Comparison of ENCODE assay signal across 1 cellular context in the genomic region with DNA sequence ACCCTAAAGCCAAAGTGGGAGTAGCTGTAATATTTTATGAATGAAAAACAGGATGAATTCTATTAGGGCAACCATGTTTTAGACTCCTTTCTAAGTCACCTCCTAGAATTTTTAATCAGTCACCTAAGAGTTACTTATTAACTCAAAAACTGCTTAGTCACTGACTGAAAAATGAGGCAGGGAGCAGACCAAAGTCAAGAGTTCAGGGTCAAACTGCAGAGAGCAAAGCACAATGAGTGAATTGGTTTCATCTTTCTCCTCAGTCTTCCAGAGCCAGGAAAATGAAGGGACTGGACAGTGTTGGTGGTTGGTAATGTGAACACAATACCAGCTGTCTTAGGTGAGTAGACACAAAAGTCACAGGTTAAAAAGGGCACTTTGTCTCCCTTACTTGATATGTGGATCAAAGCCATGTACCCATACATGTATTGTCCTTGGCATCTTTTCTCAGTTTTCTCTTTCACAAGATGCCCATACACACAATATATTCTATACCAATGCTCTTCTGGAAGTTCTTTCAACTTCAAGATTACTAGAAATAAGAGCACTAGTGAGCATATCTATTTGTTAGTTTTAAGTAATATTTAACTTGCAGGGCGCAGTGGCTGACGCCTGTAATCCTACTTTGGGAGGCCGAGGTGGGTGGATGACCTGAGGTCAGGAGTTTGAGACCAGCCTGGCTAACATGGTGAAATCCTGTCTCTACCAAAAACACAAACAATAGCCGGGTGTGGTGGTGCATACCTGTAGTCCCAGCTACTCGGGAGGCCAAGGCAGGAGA.
A peak's percentile ranks its signal among the peaks of the same experiment; 100 is the strongest.
TF ChIP-seq lines count a peak whose summit lies in the region.

No MANE protein-coding gene starts in this region.

TF ChIP-seq in HepG2, 621 proteins besides CTCF, POLR2A, EP300 and RAD21 (continued from another document and continues in another):
- no peak for TF ChIP-seq ZNF841 (CRISPR knock-in tag; IDR thresholded peaks at IDR 0.05; ENCODE audit: borderline replicate concordance)
- peak; percentile 90 for TF ChIP-seq GATAD2A (CRISPR knock-in tag; IDR thresholded peaks at IDR 0.05)
- peak; percentile 75 for TF ChIP-seq ZNF614 (CRISPR knock-in tag; IDR thresholded peaks at IDR 0.05; ENCODE audit: borderline replicate concordance)
- no peak for TF ChIP-seq ZNF326 (CRISPR knock-in tag; IDR thresholded peaks at IDR 0.05; ENCODE audit: borderline replicate concordance)
- TF ChIP-seq ZBTB3 (CRISPR knock-in tag; IDR thresholded peaks at IDR 0.05; ENCODE audit: borderline replicate concordance, low read depth) = no peak
- TF ChIP-seq, protein P1, sequence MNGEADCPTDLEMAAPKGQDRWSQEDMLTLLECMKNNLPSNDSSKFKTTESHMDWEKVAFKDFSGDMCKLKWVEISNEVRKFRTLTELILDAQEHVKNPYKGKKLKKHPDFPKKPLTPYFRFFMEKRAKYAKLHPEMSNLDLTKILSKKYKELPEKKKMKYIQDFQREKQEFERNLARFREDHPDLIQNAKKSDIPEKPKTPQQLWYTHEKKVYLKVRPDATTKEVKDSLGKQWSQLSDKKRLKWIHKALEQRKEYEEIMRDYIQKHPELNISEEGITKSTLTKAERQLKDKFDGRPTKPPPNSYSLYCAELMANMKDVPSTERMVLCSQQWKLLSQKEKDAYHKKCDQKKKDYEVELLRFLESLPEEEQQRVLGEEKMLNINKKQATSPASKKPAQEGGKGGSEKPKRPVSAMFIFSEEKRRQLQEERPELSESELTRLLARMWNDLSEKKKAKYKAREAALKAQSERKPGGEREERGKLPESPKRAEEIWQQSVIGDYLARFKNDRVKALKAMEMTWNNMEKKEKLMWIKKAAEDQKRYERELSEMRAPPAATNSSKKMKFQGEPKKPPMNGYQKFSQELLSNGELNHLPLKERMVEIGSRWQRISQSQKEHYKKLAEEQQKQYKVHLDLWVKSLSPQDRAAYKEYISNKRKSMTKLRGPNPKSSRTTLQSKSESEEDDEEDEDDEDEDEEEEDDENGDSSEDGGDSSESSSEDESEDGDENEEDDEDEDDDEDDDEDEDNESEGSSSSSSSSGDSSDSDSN (CRISPR knock-in tag; IDR thresholded peaks at IDR 0.05) = no peak; the same call in 1 of the 2 replicates
- peak; percentile 100 for TF ChIP-seq HNF4A (CRISPR knock-in tag; IDR thresholded peaks at IDR 0.05)
- no peak for TF ChIP-seq PAX8 (CRISPR knock-in tag; IDR thresholded peaks at IDR 0.05; ENCODE audit: borderline replicate concordance)
- TF ChIP-seq, protein P2, sequence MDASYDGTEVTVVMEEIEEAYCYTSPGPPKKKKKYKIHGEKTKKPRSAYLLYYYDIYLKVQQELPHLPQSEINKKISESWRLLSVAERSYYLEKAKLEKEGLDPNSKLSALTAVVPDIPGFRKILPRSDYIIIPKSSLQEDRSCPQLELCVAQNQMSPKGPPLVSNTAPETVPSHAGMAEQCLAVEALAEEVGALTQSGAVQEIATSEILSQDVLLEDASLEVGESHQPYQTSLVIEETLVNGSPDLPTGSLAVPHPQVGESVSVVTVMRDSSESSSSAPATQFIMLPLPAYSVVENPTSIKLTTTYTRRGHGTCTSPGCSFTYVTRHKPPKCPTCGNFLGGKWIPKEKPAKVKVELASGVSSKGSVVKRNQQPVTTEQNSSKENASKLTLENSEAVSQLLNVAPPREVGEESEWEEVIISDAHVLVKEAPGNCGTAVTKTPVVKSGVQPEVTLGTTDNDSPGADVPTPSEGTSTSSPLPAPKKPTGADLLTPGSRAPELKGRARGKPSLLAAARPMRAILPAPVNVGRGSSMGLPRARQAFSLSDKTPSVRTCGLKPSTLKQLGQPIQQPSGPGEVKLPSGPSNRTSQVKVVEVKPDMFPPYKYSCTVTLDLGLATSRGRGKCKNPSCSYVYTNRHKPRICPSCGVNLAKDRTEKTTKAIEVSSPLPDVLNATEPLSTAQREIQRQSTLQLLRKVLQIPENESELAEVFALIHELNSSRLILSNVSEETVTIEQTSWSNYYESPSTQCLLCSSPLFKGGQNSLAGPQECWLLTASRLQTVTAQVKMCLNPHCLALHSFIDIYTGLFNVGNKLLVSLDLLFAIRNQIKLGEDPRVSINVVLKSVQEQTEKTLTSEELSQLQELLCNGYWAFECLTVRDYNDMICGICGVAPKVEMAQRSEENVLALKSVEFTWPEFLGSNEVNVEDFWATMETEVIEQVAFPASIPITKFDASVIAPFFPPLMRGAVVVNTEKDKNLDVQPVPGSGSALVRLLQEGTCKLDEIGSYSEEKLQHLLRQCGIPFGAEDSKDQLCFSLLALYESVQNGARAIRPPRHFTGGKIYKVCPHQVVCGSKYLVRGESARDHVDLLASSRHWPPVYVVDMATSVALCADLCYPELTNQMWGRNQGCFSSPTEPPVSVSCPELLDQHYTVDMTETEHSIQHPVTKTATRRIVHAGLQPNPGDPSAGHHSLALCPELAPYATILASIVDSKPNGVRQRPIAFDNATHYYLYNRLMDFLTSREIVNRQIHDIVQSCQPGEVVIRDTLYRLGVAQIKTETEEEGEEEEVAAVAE (CRISPR knock-in tag; IDR thresholded peaks at IDR 0.05; ENCODE audit: borderline replicate concordance) = no peak
- TF ChIP-seq, protein P3, sequence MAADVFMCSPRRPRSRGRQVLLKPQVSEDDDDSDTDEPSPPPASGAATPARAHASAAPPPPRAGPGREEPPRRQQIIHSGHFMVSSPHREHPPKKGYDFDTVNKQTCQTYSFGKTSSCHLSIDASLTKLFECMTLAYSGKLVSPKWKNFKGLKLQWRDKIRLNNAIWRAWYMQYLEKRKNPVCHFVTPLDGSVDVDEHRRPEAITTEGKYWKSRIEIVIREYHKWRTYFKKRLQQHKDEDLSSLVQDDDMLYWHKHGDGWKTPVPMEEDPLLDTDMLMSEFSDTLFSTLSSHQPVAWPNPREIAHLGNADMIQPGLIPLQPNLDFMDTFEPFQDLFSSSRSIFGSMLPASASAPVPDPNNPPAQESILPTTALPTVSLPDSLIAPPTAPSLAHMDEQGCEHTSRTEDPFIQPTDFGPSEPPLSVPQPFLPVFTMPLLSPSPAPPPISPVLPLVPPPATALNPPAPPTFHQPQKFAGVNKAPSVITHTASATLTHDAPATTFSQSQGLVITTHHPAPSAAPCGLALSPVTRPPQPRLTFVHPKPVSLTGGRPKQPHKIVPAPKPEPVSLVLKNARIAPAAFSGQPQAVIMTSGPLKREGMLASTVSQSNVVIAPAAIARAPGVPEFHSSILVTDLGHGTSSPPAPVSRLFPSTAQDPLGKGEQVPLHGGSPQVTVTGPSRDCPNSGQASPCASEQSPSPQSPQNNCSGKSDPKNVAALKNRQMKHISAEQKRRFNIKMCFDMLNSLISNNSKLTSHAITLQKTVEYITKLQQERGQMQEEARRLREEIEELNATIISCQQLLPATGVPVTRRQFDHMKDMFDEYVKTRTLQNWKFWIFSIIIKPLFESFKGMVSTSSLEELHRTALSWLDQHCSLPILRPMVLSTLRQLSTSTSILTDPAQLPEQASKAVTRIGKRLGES (CRISPR knock-in tag; IDR thresholded peaks at IDR 0.05; ENCODE audit: borderline replicate concordance) = no peak
- TF ChIP-seq, protein P4, sequence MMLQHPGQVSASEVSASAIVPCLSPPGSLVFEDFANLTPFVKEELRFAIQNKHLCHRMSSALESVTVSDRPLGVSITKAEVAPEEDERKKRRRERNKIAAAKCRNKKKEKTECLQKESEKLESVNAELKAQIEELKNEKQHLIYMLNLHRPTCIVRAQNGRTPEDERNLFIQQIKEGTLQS (CRISPR knock-in tag; IDR thresholded peaks at IDR 0.05) = peak; percentile 40; the same call in 1 of the 2 replicates
- no peak for TF ChIP-seq ZNF282 (IDR thresholded peaks at IDR 0.05; ENCODE audit: partially characterized antibody)
- 0 out of 2 replicates have a peak, but pooled peaks have one; percentile 57 for TF ChIP-seq MAFG (CRISPR knock-in tag; IDR thresholded peaks at IDR 0.05)
- no peak for TF ChIP-seq MTA3 (CRISPR knock-in tag; IDR thresholded peaks at IDR 0.05)
- no peak for TF ChIP-seq NFIB (CRISPR knock-in tag; IDR thresholded peaks at IDR 0.05; ENCODE audit: borderline replicate concordance)
- TF ChIP-seq SRSF4 (IDR thresholded peaks at IDR 0.05; ENCODE audit: low read depth, low read length, poor library complexity, severe bottlenecking) = no peak
- no peak for TF ChIP-seq ZNF552 (CRISPR knock-in tag; IDR thresholded peaks at IDR 0.05; ENCODE audit: borderline replicate concordance)
- TF ChIP-seq KDM3A (CRISPR knock-in tag; IDR thresholded peaks at IDR 0.05; ENCODE audit: low read depth) = no peak
- no peak for TF ChIP-seq PAWR (CRISPR knock-in tag; IDR thresholded peaks at IDR 0.05; ENCODE audit: borderline replicate concordance)
- no peak for TF ChIP-seq NKX3-1 (CRISPR knock-in tag; IDR thresholded peaks at IDR 0.05)
- peak; percentile 87 for TF ChIP-seq NR2F6 (IDR thresholded peaks at IDR 0.05)
- peak; percentile 90 for TF ChIP-seq NR2F6 (CRISPR knock-in tag; IDR thresholded peaks at IDR 0.05)
- TF ChIP-seq ZNF550 (CRISPR knock-in tag; IDR thresholded peaks at IDR 0.05; ENCODE audit: borderline replicate concordance) = no peak
- TF ChIP-seq, protein P5, sequence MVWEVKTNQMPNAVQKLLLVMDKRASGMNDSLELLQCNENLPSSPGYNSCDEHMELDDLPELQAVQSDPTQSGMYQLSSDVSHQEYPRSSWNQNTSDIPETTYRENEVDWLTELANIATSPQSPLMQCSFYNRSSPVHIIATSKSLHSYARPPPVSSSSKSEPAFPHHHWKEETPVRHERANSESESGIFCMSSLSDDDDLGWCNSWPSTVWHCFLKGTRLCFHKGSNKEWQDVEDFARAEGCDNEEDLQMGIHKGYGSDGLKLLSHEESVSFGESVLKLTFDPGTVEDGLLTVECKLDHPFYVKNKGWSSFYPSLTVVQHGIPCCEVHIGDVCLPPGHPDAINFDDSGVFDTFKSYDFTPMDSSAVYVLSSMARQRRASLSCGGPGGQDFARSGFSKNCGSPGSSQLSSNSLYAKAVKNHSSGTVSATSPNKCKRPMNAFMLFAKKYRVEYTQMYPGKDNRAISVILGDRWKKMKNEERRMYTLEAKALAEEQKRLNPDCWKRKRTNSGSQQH (CRISPR knock-in tag; IDR thresholded peaks at IDR 0.05; ENCODE audit: low read depth) = peak; percentile 84; the same call in 1 of the 2 replicates
- no peak for TF ChIP-seq CCAR2 (optimal IDR thresholded peaks at IDR 0.05; ENCODE audit: low read depth, low read length)
- TF ChIP-seq RAD51 (IDR thresholded peaks at IDR 0.05; ENCODE audit: borderline replicate concordance) = no peak
- no peak for TF ChIP-seq ZNF101 (CRISPR knock-in tag; IDR thresholded peaks at IDR 0.05; ENCODE audit: borderline replicate concordance, low read depth)
- TF ChIP-seq ZNF543 (CRISPR knock-in tag; IDR thresholded peaks at IDR 0.05) = peak; percentile 82
- TF ChIP-seq ZNF891 (CRISPR knock-in tag; IDR thresholded peaks at IDR 0.05) = no peak
- no peak for TF ChIP-seq MXD4 (CRISPR knock-in tag; IDR thresholded peaks at IDR 0.05)
- TF ChIP-seq, protein P6, sequence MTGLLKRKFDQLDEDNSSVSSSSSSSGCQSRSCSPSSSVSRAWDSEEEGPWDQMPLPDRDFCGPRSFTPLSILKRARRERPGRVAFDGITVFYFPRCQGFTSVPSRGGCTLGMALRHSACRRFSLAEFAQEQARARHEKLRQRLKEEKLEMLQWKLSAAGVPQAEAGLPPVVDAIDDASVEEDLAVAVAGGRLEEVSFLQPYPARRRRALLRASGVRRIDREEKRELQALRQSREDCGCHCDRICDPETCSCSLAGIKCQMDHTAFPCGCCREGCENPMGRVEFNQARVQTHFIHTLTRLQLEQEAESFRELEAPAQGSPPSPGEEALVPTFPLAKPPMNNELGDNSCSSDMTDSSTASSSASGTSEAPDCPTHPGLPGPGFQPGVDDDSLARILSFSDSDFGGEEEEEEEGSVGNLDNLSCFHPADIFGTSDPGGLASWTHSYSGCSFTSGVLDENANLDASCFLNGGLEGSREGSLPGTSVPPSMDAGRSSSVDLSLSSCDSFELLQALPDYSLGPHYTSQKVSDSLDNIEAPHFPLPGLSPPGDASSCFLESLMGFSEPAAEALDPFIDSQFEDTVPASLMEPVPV (CRISPR knock-in tag; IDR thresholded peaks at IDR 0.05) = no peak
- peak; percentile 64 for TF ChIP-seq PHF5A (CRISPR knock-in tag; IDR thresholded peaks at IDR 0.05; ENCODE audit: low read depth, unreplicated experiment)
- TF ChIP-seq, protein P7, sequence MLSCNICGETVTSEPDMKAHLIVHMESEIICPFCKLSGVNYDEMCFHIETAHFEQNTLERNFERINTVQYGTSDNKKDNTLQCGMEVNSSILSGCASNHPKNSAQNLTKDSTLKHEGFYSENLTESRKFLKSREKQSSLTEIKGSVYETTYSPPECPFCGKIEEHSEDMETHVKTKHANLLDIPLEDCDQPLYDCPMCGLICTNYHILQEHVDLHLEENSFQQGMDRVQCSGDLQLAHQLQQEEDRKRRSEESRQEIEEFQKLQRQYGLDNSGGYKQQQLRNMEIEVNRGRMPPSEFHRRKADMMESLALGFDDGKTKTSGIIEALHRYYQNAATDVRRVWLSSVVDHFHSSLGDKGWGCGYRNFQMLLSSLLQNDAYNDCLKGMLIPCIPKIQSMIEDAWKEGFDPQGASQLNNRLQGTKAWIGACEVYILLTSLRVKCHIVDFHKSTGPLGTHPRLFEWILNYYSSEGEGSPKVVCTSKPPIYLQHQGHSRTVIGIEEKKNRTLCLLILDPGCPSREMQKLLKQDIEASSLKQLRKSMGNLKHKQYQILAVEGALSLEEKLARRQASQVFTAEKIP (CRISPR knock-in tag; IDR thresholded peaks at IDR 0.05; ENCODE audit: borderline replicate concordance) = no peak
- TF ChIP-seq, protein P8, sequence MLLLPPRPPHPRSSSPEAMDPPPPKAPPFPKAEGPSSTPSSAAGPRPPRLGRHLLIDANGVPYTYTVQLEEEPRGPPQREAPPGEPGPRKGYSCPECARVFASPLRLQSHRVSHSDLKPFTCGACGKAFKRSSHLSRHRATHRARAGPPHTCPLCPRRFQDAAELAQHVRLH (CRISPR knock-in tag; IDR thresholded peaks at IDR 0.05; ENCODE audit: borderline replicate concordance, low read depth) = no peak
- no peak for TF ChIP-seq ZFP36L1 (CRISPR knock-in tag; IDR thresholded peaks at IDR 0.05)
- peak; percentile 92 for TF ChIP-seq HMG20A (CRISPR knock-in tag; IDR thresholded peaks at IDR 0.05; ENCODE audit: borderline replicate concordance)
